ENCODE assay signal across 8 cellular contexts in genomic region chr7:29806131-29806792, GRCh38. TPM values are rescaled to one million over a fixed set of nuclear protein-coding genes. Genes with fewer than 3 reads are reported as not detected.
DNase-seq lines count a peak whose midpoint lies in the region; ATAC-seq lines count a peak whose summit lies in the region.

Gene WIPF3, plus strand, starts transcription at chr7:29806508. Its CDS starts 28,217 bp downstream, at chr7:29834725.

- H3K4me1 ChIP-seq in esophagus (ENCODE audit: control insufficient read depth in 2 of 2, insufficient read depth in 2 of 2, low read length in 1 of 2): peaks cover 5 to 10% of the 10 kb centered on the region in 2 donors
- H3K4me1 ChIP-seq in naive thymus-derived CD4-positive, alpha-beta T cell (ENCODE audit: control insufficient read depth in 2 of 2, insufficient read depth in 2 of 2, low read length in 2 of 2): no peaks in the 10 kb centered on the region

- POLR2A ChIA-PET in naive thymus-derived CD4-positive, alpha-beta T cell (lab: Charles Lee): no interaction called here

- peak within 1 kb of the TSS in 7 of 10 donors; percentile 9 to 64 (median 29) for H3K4me3 Mint-ChIP-seq in naive thymus-derived CD4-positive, alpha-beta T cell

- no peak within 1 kb of the TSS for H3K27ac Mint-ChIP-seq in naive thymus-derived CD4-positive, alpha-beta T cell

- H3K9me3 ChIP-seq in esophagus (ENCODE audit: control insufficient read depth in 2 of 2, insufficient read depth in 1 of 2, low read depth in 1 of 2, low read length in 1 of 2): no peaks in the 10 kb centered on the region
- no peaks in the 10 kb centered on the region for H3K9me3 ChIP-seq in naive thymus-derived CD4-positive, alpha-beta T cell (ENCODE audit: control insufficient read depth in 2 of 3, low read length in 3 of 3)

- peaks cover 0 to 10% of the 10 kb centered on the region in 2 donors for H3K27me3 ChIP-seq in esophagus (ENCODE audit: control insufficient read depth in 1 of 2, insufficient read depth in 2 of 2, low read length in 2 of 2)
- no peaks in the 10 kb centered on the region for H3K27me3 ChIP-seq in naive thymus-derived CD4-positive, alpha-beta T cell (ENCODE audit: control insufficient read depth in 2 of 2, insufficient read depth in 2 of 2, low read length in 2 of 2)

- in situ Hi-C loops in G401 (cut with HindIII; ENCODE audit: low sequenced_read_pairs): no loop called here

- no peaks in the 10 kb centered on the region for H3K36me3 ChIP-seq in esophagus (ENCODE audit: control insufficient read depth in 2 of 2, insufficient read depth in 2 of 2, low read length in 1 of 2)
- H3K36me3 ChIP-seq in naive thymus-derived CD4-positive, alpha-beta T cell (ENCODE audit: control insufficient read depth in 2 of 3, insufficient read depth in 3 of 3, low read length in 3 of 3): no peaks in the 10 kb centered on the region

- 4% methylated on average over 69 to 77 of the region's 77 CpGs for WGBS in esophagus, 2 donors

- DNase-seq in G401 (ENCODE audit: low spot score) (peak; percentile 12), NCI-H69 (lab: John Stamatoyannopoulos, UW) (peak; percentile 65), EL (no peak), foreskin melanocyte (no peak), pons (ENCODE audit: low spot score) (no peak)
- DNase-seq in naive thymus-derived CD4-positive, alpha-beta T cell: peak in 1 of 9 donors; percentile 22

- CTCF ChIA-PET in naive thymus-derived CD4-positive, alpha-beta T cell (lab: Charles Lee): no interaction called here

- H3K36me3 Mint-ChIP-seq in naive thymus-derived CD4-positive, alpha-beta T cell: peaks cover 0 to 6% (median 0%) of the 10 kb centered on the region in 5 donors

- no peak for ATAC-seq in naive thymus-derived CD4-positive, alpha-beta T cell
- no peak for ATAC-seq in GM19395 (IDR thresholded peaks at IDR 0.05; ENCODE audit: unreplicated experiment)

- peak within 1 kb of the TSS; percentile 35 to 46 for H3K4me3 ChIP-seq in esophagus (ENCODE audit: low read depth in 1 of 2, low read length in 2 of 2)
- H3K4me3 ChIP-seq in naive thymus-derived CD4-positive, alpha-beta T cell (ENCODE audit: low read length): no peak within 1 kb of the TSS

- no peak within 1 kb of the TSS for H3K27ac ChIP-seq in esophagus (ENCODE audit: low read depth in 2 of 2, low read length in 1 of 2)
- no peak within 1 kb of the TSS for H3K27ac ChIP-seq in naive thymus-derived CD4-positive, alpha-beta T cell (ENCODE audit: low read depth, low read length)

- H3K27me3 Mint-ChIP-seq in naive thymus-derived CD4-positive, alpha-beta T cell: peaks cover 76 to 87% (median 79%) of the 10 kb centered on the region in 5 donors

- peaks cover 0 to 12% (median 6%) of the 10 kb centered on the region in 7 donors for H3K4me1 Mint-ChIP-seq in naive thymus-derived CD4-positive, alpha-beta T cell

- peaks cover 0 to 10% (median 0%) of the 10 kb centered on the region in 11 donors for H3K9me3 Mint-ChIP-seq in naive thymus-derived CD4-positive, alpha-beta T cell

- intact Hi-C loops in naive thymus-derived CD4-positive, alpha-beta T cell (cut with micrococcal nuclease): no loop called here

RNA-seq across cellular contexts. Expression of gene WIPF3, which starts in this region (rescaled TPM):
- not detected in 2 replicates for total RNA-seq in G401 (2014; rRNA removed; shearing (Covaris generic))
- 1 to 10 TPM in 1 of 2 donors, under 1 TPM in 1; 0.56 to 1.2 TPM for polyA plus RNA-seq in esophagus
- under 1 TPM in 1 of 5 experiments, not detected in 4; 0.08 TPM for total RNA-seq in naive thymus-derived CD4-positive, alpha-beta T cell
- polyA plus RNA-seq in naive thymus-derived CD4-positive, alpha-beta T cell: not detected

Comparison
In these comparisons a context has a peak if more than half of its experiments do, and no peak if none do; other contexts are left out.
1. Peak in DNase-seq in G401; RNA of the gene not detected or under 1 TPM.